Comparison of ENCODE assay signal across 18 cellular contexts in genomic region chr3:69568458-69568857, GRCh38.
"Had no signal": no experiment of that assay in that cellular context is flagged by ENCODE, and none has a peak within 500 bp of the region (broad histone marks: within the 10 kb centered on the region; RNA-seq: fewer than 3 reads in every experiment).

No MANE protein-coding gene starts in this region.

- H3K27me3 Mint-ChIP-seq: stimulated activated memory B cell treated with anti-CD40 and anti-IgM and Interleukin-4, amounts not matched to agents 10 μg/mL and 1 μg/mL and 100 μg/mL, for 72 hours had no signal

- H3K27me3 ChIP-seq: colonic mucosa, right lobe of liver, spleen had no signal

- H3K9me3 ChIP-seq: colonic mucosa, psoas muscle, right lobe of liver, spleen had no signal

- H3K9me3 Mint-ChIP-seq: activated T-cell treated with anti-CD3 and anti-CD28 coated beads, Interleukin-2, amount 50 U/mL, for 4 hours; nephron progenitor cell; type B pancreatic cell had no signal

- H3K4me1 Mint-ChIP-seq: nephron progenitor cell; stimulated activated memory B cell treated with anti-CD40 and anti-IgM and Interleukin-4, amounts not matched to agents 10 μg/mL and 1 μg/mL and 100 μg/mL, for 72 hours had no signal

- ATAC-seq: activated T-cell treated with anti-CD3 and anti-CD28 coated beads, Interleukin-2, amount 50 U/mL, for 4 hours; left ventricle myocardium superior; psoas muscle; right lobe of liver; stimulated activated memory B cell treated with anti-CD40 and anti-IgM and Interleukin-4, amounts not matched to agents 10 μg/mL and 1 μg/mL and 100 μg/mL, for 72 hours had no signal

- H3K27ac ChIP-seq: colonic mucosa, psoas muscle, right lobe of liver, spleen had no signal

- DNase-seq: activated CD4-positive, alpha-beta T cell treated with anti-CD3 and anti-CD28 coated beads, Interleukin-2, amount 50 U/mL, for 48 hours; activated CD4-positive, CD25-positive, alpha-beta regulatory T cell treated with anti-CD3 and anti-CD28 coated beads, Interleukin-2, amount 50 U/mL, for 72 hours; activated gamma-delta T cell; activated T-cell treated with anti-CD3 and anti-CD28 coated beads, Interleukin-2, amount 50 U/mL, for 4 hours; aorta; colonic mucosa; effector CD4-positive, alpha-beta T cell; islet precursor cell; left ventricle myocardium superior; mesenchymal stem cell; nephron progenitor cell; psoas muscle; right lobe of liver; spleen; stimulated activated CD4-positive, alpha-beta T cell treated with anti-CD3 and anti-CD28 coated beads, Interleukin-1b, Interleukin-23, amount 100 ng/mL, for 48 hours had no signal

- H3K4me3 Mint-ChIP-seq: activated naive CD8-positive, alpha-beta T cell; activated T-cell treated with anti-CD3 and anti-CD28 coated beads, Interleukin-2, amount 50 U/mL, for 4 hours; nephron progenitor cell; stimulated activated memory B cell treated with anti-CD40 and anti-IgM and Interleukin-4, amounts not matched to agents 10 μg/mL and 1 μg/mL and 100 μg/mL, for 72 hours; type B pancreatic cell had no signal

- H3K27ac Mint-ChIP-seq: activated naive CD8-positive, alpha-beta T cell; nephron progenitor cell; stimulated activated memory B cell treated with anti-CD40 and anti-IgM and Interleukin-4, amounts not matched to agents 10 μg/mL and 1 μg/mL and 100 μg/mL, for 72 hours; type B pancreatic cell had no signal

- H3K36me3 ChIP-seq: colonic mucosa, right lobe of liver, spleen had no signal

- H3K36me3 Mint-ChIP-seq: stimulated activated memory B cell treated with anti-CD40 and anti-IgM and Interleukin-4, amounts not matched to agents 10 μg/mL and 1 μg/mL and 100 μg/mL, for 72 hours; type B pancreatic cell had no signal

- H3K4me3 ChIP-seq: colonic mucosa, psoas muscle, right lobe of liver, spleen had no signal

- H3K4me1 ChIP-seq: colonic mucosa, psoas muscle, right lobe of liver had no signal
